In the genomic region with DNA sequence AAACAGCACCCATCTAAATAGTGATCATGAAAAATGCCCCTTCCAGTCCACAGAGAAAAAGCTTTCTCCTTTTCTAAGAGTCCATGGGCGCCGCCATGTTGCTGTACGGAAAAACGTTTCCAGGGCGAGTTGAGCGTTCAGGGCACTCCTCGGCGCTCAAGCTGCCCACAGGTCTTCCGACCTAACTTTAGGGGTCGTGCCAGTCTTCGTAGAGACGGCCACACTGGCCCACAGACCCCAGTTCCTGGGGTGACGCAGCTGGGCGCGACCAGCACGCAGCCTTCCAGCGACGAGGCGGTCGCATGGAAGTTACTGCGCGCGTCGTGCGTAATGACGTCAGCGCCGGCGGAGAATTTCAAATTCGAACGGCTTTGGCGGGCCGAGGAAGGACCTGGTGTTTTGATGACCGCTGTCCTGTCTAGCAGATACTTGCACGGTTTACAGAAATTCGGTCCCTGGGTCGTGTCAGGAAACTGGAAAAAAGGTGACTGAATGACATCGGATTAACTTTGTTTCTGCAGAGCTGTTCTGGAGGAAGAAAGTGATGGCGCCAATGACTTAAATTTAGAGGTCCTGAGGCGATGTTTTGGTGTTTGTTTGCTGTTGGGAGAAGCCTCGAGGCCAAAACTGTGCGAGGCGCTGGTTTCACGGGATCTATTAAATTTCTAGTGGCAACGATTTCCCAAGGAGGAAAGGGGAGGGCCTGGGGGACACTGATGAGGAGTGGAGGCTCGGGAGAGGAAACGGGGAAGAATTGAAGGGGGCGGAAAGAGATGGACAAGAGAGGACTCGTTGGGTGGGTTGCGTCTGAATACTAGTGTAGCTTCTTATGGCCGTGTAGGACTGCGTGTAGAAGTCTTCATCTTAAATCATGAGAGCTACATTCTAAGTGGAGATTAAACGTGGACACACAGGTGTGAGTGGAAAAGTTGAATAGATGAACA, we compare ENCODE assay signal across 8 cellular contexts. TPM values are rescaled to one million over a fixed set of nuclear protein-coding genes. Genes with fewer than 3 reads are reported as not detected.
A peak's percentile ranks its signal among the peaks of the same experiment; 100 is the strongest.
DNase-seq lines count a peak whose midpoint lies in the region; ATAC-seq, FAIRE-seq and TF ChIP-seq lines count a peak whose summit lies in the region.

A gene with protein sequence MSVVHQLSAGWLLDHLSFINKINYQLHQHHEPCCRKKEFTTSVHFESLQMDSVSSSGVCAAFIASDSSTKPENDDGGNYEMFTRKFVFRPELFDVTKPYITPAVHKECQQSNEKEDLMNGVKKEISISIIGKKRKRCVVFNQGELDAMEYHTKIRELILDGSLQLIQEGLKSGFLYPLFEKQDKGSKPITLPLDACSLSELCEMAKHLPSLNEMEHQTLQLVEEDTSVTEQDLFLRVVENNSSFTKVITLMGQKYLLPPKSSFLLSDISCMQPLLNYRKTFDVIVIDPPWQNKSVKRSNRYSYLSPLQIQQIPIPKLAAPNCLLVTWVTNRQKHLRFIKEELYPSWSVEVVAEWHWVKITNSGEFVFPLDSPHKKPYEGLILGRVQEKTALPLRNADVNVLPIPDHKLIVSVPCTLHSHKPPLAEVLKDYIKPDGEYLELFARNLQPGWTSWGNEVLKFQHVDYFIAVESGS (minus strand): TSS at position 306 of the 944 bp plus-strand sequence. CDS start 4,289 bp downstream, outside the sequence.
A gene (plus strand): TSS at position 358 of the 944 bp plus-strand sequence. CDS start 1,429 bp downstream, outside the sequence.

- peaks cover 83% of the 10 kb centered on the region for H3K79me2 ChIP-seq in SU-DHL-6 (ENCODE audit: insufficient read depth, low read length)

- peaks cover 33% of the 10 kb centered on the region for H3K36me3 ChIP-seq in SU-DHL-6 (ENCODE audit: low read length)
- H3K36me3 ChIP-seq in pancreas: peaks cover 0 to 6% (median 0%) of the 10 kb centered on the region in 3 donors
- H3K36me3 ChIP-seq in tibial artery: peaks cover 0 to 6% (median 0%) of the 10 kb centered on the region in 3 donors

- peaks cover 55% of the 10 kb centered on the region for H3K4me1 Mint-ChIP-seq in HFFc6 (ENCODE audit: low read depth)
- peaks cover 39% of the 10 kb centered on the region for H3K4me1 Mint-ChIP-seq in activated naive CD8-positive, alpha-beta T cell treated with anti-CD3 and anti-CD28 coated beads, Interleukin-2, amount 10 ng/mL, durations not matched to agents 7 days and 5 days

- H3F3A ChIP-seq in SU-DHL-6 (ENCODE audit: insufficient read depth): peaks cover 4% of the 10 kb centered on the region; the same call in 1 of the 2 replicates

- H3K9me3 ChIP-seq in SU-DHL-6 (ENCODE audit: insufficient read depth, low read length) (no peaks in the 10 kb centered on the region), pancreas (no peaks in the 10 kb centered on the region), tibial artery (no peaks in the 10 kb centered on the region)

- no peak for TF ChIP-seq CTCF in GM10266 (IDR thresholded peaks at IDR 0.05; ENCODE audit: control insufficient read depth, insufficient read depth, low read depth, missing control alignments)
- no peak for TF ChIP-seq CTCF in HFFc6 (IDR thresholded peaks at IDR 0.05)
- TF ChIP-seq CTCF in SU-DHL-6 (IDR thresholded peaks at IDR 0.05; ENCODE audit: insufficient read depth, low read length, poor library complexity, severe bottlenecking): no peak
- no peak for TF ChIP-seq CTCF in pancreas (IDR thresholded peaks at IDR 0.05)
- TF ChIP-seq CTCF in tibial artery (IDR thresholded peaks at IDR 0.05): no peak

- H2AFZ ChIP-seq in SU-DHL-6 (ENCODE audit: low read depth, low read length, severe bottlenecking): peak within 1 kb of the TSS; percentile 57

- FAIRE-seq in pancreas (lab: Jason Lieb, UNC): no peak

- H3K27ac Mint-ChIP-seq in HFFc6: peak within 1 kb of the TSS; percentile 99
- H3K27ac Mint-ChIP-seq in activated naive CD8-positive, alpha-beta T cell treated with anti-CD3 and anti-CD28 coated beads, Interleukin-2, amount 10 ng/mL, durations not matched to agents 7 days and 5 days: peak within 1 kb of the TSS; percentile 98

- no peaks in the 10 kb centered on the region for H3K9me2 ChIP-seq in SU-DHL-6 (replicated peaks; ENCODE audit: insufficient read depth, low read length)

- H3K4me1 ChIP-seq in pancreas (peaks cover 4 to 9% (median 5%) of the 10 kb centered on the region in 3 donors), tibial artery (peaks cover 0 to 24% (median 17%) of the 10 kb centered on the region in 4 donors)

- intact Hi-C loops in Right ventricle myocardium superior (cut with DNase I) (no loop called here), pancreas (cut with DNase I) (no loop called here), tibial artery (cut with DNase I; ENCODE audit: low total_unique reads) (loop anchor here (5.0 kb wide), 1 partner anchor 81 kb away; no protein-coding TSS in a partner anchor)

- POLR2A ChIA-PET in activated naive CD8-positive, alpha-beta T cell treated with anti-CD3 and anti-CD28 coated beads, Interleukin-2, amount 10 ng/mL, durations not matched to agents 7 days and 5 days (lab: Charles Lee): interaction anchor here (0.6 to 7.5 kb wide), 12 partner anchors 9 to 1022 kb away, joined by 3 to 80 read pairs (median 6); a partner anchor contains a TSS

- H3K27me3 Mint-ChIP-seq in HFFc6 (ENCODE audit: insufficient read depth): no peaks in the 10 kb centered on the region; the same call in 1 of the 2 replicates
- no peaks in the 10 kb centered on the region for H3K27me3 Mint-ChIP-seq in activated naive CD8-positive, alpha-beta T cell treated with anti-CD3 and anti-CD28 coated beads, Interleukin-2, amount 10 ng/mL, durations not matched to agents 7 days and 5 days

- peaks cover 4% of the 10 kb centered on the region for H3K36me3 Mint-ChIP-seq in HFFc6 (ENCODE audit: low read depth)
- peaks cover 47% of the 10 kb centered on the region for H3K36me3 Mint-ChIP-seq in activated naive CD8-positive, alpha-beta T cell treated with anti-CD3 and anti-CD28 coated beads, Interleukin-2, amount 10 ng/mL, durations not matched to agents 7 days and 5 days

- H3K4me3 ChIP-seq in SU-DHL-6 (ENCODE audit: insufficient read depth, low read length, poor library complexity, severe bottlenecking): peak within 1 kb of the TSS; percentile 94
- peak within 1 kb of the TSS; percentile 38 to 70 (median 58) for H3K4me3 ChIP-seq in pancreas
- peak within 1 kb of the TSS; percentile 65 to 75 for H3K4me3 ChIP-seq in tibial artery

- ATAC-seq in activated naive CD8-positive, alpha-beta T cell treated with anti-CD3 and anti-CD28 coated beads, Interleukin-2, amount 10 ng/mL, durations not matched to agents 7 days and 5 days (ENCODE audit: low read depth): peak; percentile 79
- ATAC-seq in Right ventricle myocardium superior (ENCODE audit: poor library complexity) (peak; percentile 99), pancreas (peak; percentile 93 to 97 (median 96))

- H4K20me1 ChIP-seq in SU-DHL-6 (ENCODE audit: low read depth, low read length): peaks cover 5% of the 10 kb centered on the region; the same call in 1 of the 2 replicates

- peak within 1 kb of the TSS; percentile 82 for H3K9ac ChIP-seq in SU-DHL-6 (ENCODE audit: low read length)

- H3K9me3 Mint-ChIP-seq in HFFc6: no peaks in the 10 kb centered on the region
- no peaks in the 10 kb centered on the region for H3K9me3 Mint-ChIP-seq in activated naive CD8-positive, alpha-beta T cell treated with anti-CD3 and anti-CD28 coated beads, Interleukin-2, amount 10 ng/mL, durations not matched to agents 7 days and 5 days

- peak within 1 kb of the TSS; percentile 80 for H3K27ac ChIP-seq in SU-DHL-6 (ENCODE audit: low read depth, low read length)
- peak within 1 kb of the TSS; percentile 94 to 99 (median 95) for H3K27ac ChIP-seq in pancreas
- H3K27ac ChIP-seq in tibial artery: peak within 1 kb of the TSS; percentile 97

- 0% methylated on average over 53 of the region's 53 CpGs for WGBS in pancreas, 2 donors

- H3K4me3 Mint-ChIP-seq in HFFc6: peak within 1 kb of the TSS; percentile 99
- peak within 1 kb of the TSS; percentile 100 for H3K4me3 Mint-ChIP-seq in activated naive CD8-positive, alpha-beta T cell treated with anti-CD3 and anti-CD28 coated beads, Interleukin-2, amount 10 ng/mL, durations not matched to agents 7 days and 5 days

- H3K4me2 ChIP-seq in SU-DHL-6 (ENCODE audit: low read depth, low read length, poor library complexity, severe bottlenecking): peak within 1 kb of the TSS; percentile 97

- peak; percentile 75 for DNase-seq in GM10266 (ENCODE audit: extremely low spot score)
- peak; percentile 79 for DNase-seq in HFFc6
- DNase-seq in NAMALWA (ENCODE audit: low spot score): peak; percentile 96
- DNase-seq in activated naive CD8-positive, alpha-beta T cell treated with anti-CD3 and anti-CD28 coated beads, Interleukin-2, amount 10 ng/mL, durations not matched to agents 7 days and 5 days: peak; percentile 90
- peak; percentile 90 for DNase-seq in Right ventricle myocardium superior
- peak; percentile 72 to 91 (median 84) for DNase-seq in pancreas
- DNase-seq in tibial artery: peak; percentile 66 to 88

- H3K27me3 ChIP-seq in SU-DHL-6 (ENCODE audit: low read length) (no peaks in the 10 kb centered on the region), pancreas (no peaks in the 10 kb centered on the region), tibial artery (no peaks in the 10 kb centered on the region)

RNA-seq across cellular contexts. Expression of the first gene that starts in this region (rescaled TPM):
- 1 to 10 TPM; 6.3 to 9.4 (median 9.0) TPM for total RNA-seq in HFFc6 (2021; fragmentation: NEBNext Ultra II Directional; extraction: Animal tissue kit (Norgen Biotek cat#: 25700))
- 10 to 100 TPM; 22.7 to 25.8 TPM for total RNA-seq in activated naive CD8-positive, alpha-beta T cell treated with anti-CD3 and anti-CD28 coated beads, Interleukin-2, amount 10 ng/mL, durations not matched to agents 7 days and 5 days
- total RNA-seq in Right ventricle myocardium superior: 7.9 TPM
- total RNA-seq in pancreas: 1 to 10 TPM; 1.9 to 5.8 (median 2.8) TPM
- polyA plus RNA-seq in pancreas: 1 to 10 TPM; 2.8 to 6.3 TPM

RNA-seq across cellular contexts. Expression of the second gene that starts in this region (rescaled TPM):
- 10 to 100 TPM; 12.7 to 30.2 (median 25.4) TPM for total RNA-seq in HFFc6 (2021; fragmentation: NEBNext Ultra II Directional; extraction: Animal tissue kit (Norgen Biotek cat#: 25700))
- 10 to 100 TPM; 66.0 to 67.0 TPM for total RNA-seq in activated naive CD8-positive, alpha-beta T cell treated with anti-CD3 and anti-CD28 coated beads, Interleukin-2, amount 10 ng/mL, durations not matched to agents 7 days and 5 days
- total RNA-seq in Right ventricle myocardium superior (0.27 TPM), pancreas (1 to 10 TPM in 1 of 6 donors, under 1 TPM in 3, not detected in 2; 0.06 to 1.5 (median 0.59) TPM)
- polyA plus RNA-seq in pancreas: under 1 TPM; 0.09 to 0.87 TPM

Comparison
In these comparisons a context has a peak if more than half of its experiments do, and no peak if none do; other contexts are left out.
1. Peak in every context shown above with its lines: DNase-seq, ATAC-seq, H3K4me3 ChIP-seq and H3K27ac ChIP-seq.
2. RNA of the second gene that starts in this region (total RNA-seq): 66.0 to 67.0 TPM in activated naive CD8-positive, alpha-beta T cell treated with anti-CD3 and anti-CD28 coated beads, Interleukin-2, amount 10 ng/mL, durations not matched to agents 7 days and 5 days and 12.7 to 30.2 TPM in HFFc6; 0.27 TPM in Right ventricle myocardium superior (single experiment) and 0.06 to 1.5 TPM in pancreas; every median in the first group is over 4 times any median in the second.